ENCODE assay signal across 1 cellular context in genomic region chr2:202635441-202636296, GRCh38.
TF ChIP-seq lines count a peak whose summit lies in the region.

No MANE protein-coding gene starts in this region.

TF ChIP-seq in IMR-90, 13 proteins besides CTCF, POLR2A, EP300 and RAD21 (continued from another document):
- TF ChIP-seq RCOR1 (IDR thresholded peaks at IDR 0.05; ENCODE audit: insufficient replicate concordance, low read length) (no peak), ELK1 (IDR thresholded peaks at IDR 0.05; ENCODE audit: borderline replicate concordance, low read depth, low read length) (no peak), RFX5 (IDR thresholded peaks at IDR 0.05; ENCODE audit: low read depth, low read length) (no peak), MAZ (IDR thresholded peaks at IDR 0.05; ENCODE audit: borderline replicate concordance, low read depth, low read length) (no peak), SMC3 (IDR thresholded peaks at IDR 0.05; ENCODE audit: low read depth, low read length) (no peak), MXI1 (IDR thresholded peaks at IDR 0.05; ENCODE audit: borderline replicate concordance, low read depth, low read length) (no peak), NFE2L2 (IDR thresholded peaks at IDR 0.05; ENCODE audit: low read depth, low read length) (no peak), USF2 (IDR thresholded peaks at IDR 0.05; ENCODE audit: low read depth, low read length) (no peak), MAFK (IDR thresholded peaks at IDR 0.05; ENCODE audit: low read depth, low read length) (no peak), FOS (IDR thresholded peaks at IDR 0.05; ENCODE audit: low read depth, low read length) (no peak)
